ENCODE assay signal across 9 cellular contexts in genomic region chr14:61479746-61480502, GRCh38.
DNase-seq lines count a peak whose midpoint lies in the region; ATAC-seq and TF ChIP-seq lines count a peak whose summit lies in the region.
"Had no signal": no experiment of that assay in that cellular context is flagged by ENCODE, and none has a peak within 500 bp of the region (broad histone marks: within the 10 kb centered on the region; RNA-seq: fewer than 3 reads in every experiment).

No MANE protein-coding gene starts in this region.

- peak overlapping the region; percentile 70 for H4K5ac ChIP-seq in IMR-90 (ENCODE audit: low read depth, low read length)

- CTCF ChIA-PET in CD8-positive, alpha-beta memory T cell (lab: Charles Lee), result interaction anchor here (0.9 to 1.5 kb wide), 3 partner anchors 70 to 357 kb away, joined by 3 to 4 read pairs (median 3); no protein-coding TSS in a partner anchor
- CTCF ChIA-PET in IMR-90 (lab: Yijun Ruan, JAX), result no interaction called here

- dilution Hi-C loops in IMR-90 (cut with HindIII; ENCODE audit: low sequenced_read_pairs, unreplicated experiment), result no loop called here

- H3K27me3 ChIP-seq in CD8-positive, alpha-beta memory T cell (ENCODE audit: insufficient read depth, low read length, poor library complexity, severe bottlenecking), result no peaks in the 10 kb centered on the region
- H3K27me3 ChIP-seq in IMR-90 (ENCODE audit: control insufficient read depth, insufficient read depth, low read length) (no peaks in the 10 kb centered on the region), ascending aorta (no peaks in the 10 kb centered on the region), body of pancreas (no peaks in the 10 kb centered on the region), aorta (ENCODE audit: control insufficient read depth in 1 of 2, insufficient read depth in 2 of 2, low read length in 1 of 2) (no peaks in the 10 kb centered on the region)

- TF ChIP-seq CTCF in IMR-90 (conservative IDR thresholded peaks at IDR 0.05; ENCODE audit: low read depth, low read length) (no peak), ascending aorta (IDR thresholded peaks at IDR 0.05) (no peak), natural killer cell (IDR thresholded peaks at IDR 0.05) (no peak), body of pancreas (IDR thresholded peaks at IDR 0.05) (no peak)

- peak overlapping the region; percentile 49; the same call in 1 of the 2 replicates for H3K23ac ChIP-seq in IMR-90 (ENCODE audit: low read depth, low read length)

- H3K14ac ChIP-seq in IMR-90 (replicated peaks; ENCODE audit: low read depth, low read length), result peak overlapping the region; percentile 43; the same call in 1 of the 2 replicates

- intact Hi-C loops in IMR-90 (cut with micrococcal nuclease) (loop anchor here (5.0 kb wide), 1 partner anchor 47 kb away; no protein-coding TSS in a partner anchor), ascending aorta (cut with DNase I) (loop anchor here (2.0 to 5.0 kb wide), 4 partner anchors 23 to 107 kb away; no protein-coding TSS in a partner anchor), natural killer cell (cut with micrococcal nuclease) (loop anchor here (5.0 to 10.0 kb wide), 2 partner anchors 115 to 182 kb away; no protein-coding TSS in a partner anchor), body of pancreas (cut with DNase I) (loop anchor here (10.0 kb wide), 1 partner anchor 55 kb away; no protein-coding TSS in a partner anchor), aorta (cut with DNase I) (loop anchor here (5.0 to 10.0 kb wide), 6 partner anchors 32 to 217 kb away; partner anchors contain the start of gene HIF1A (in 2 of the 2))

- H2BK15ac ChIP-seq in IMR-90 (ENCODE audit: low read depth, low read length), result peak overlapping the region; percentile 98

- no peaks in the 10 kb centered on the region for H3K9me3 ChIP-seq in CD8-positive, alpha-beta memory T cell (ENCODE audit: low read length)
- no peaks in the 10 kb centered on the region for H3K9me3 ChIP-seq in IMR-90 (ENCODE audit: control insufficient read depth, insufficient read depth, low read length)
- H3K9me3 ChIP-seq in ascending aorta, result no peaks in the 10 kb centered on the region
- no peaks in the 10 kb centered on the region for H3K9me3 ChIP-seq in body of pancreas
- no peaks in the 10 kb centered on the region for H3K9me3 ChIP-seq in aorta (ENCODE audit: control insufficient read depth, low read length)

- peak overlapping the region; percentile 94 for H2AK5ac ChIP-seq in IMR-90 (ENCODE audit: low read depth, low read length)

- H3K4me3 ChIP-seq in CD8-positive, alpha-beta memory T cell (ENCODE audit: low read length), result no peak overlapping the region
- no peak overlapping the region for H3K4me3 ChIP-seq in IMR-90 (ENCODE audit: insufficient read depth, low read depth, low read length)
- no peak overlapping the region for H3K4me3 ChIP-seq in ascending aorta
- H3K4me3 ChIP-seq in body of pancreas, result no peak overlapping the region
- no peak overlapping the region for H3K4me3 ChIP-seq in aorta (ENCODE audit: low read length in 2 of 2)

- no peak for TF ChIP-seq POLR2A in IMR-90 (IDR thresholded peaks at IDR 0.05; ENCODE audit: low read depth, low read length)
- TF ChIP-seq POLR2A in body of pancreas (IDR thresholded peaks at IDR 0.05), result no peak

- no peaks in the 10 kb centered on the region for H3K9me3 Mint-ChIP-seq in CD8-positive, alpha-beta memory T cell
- H3K9me3 Mint-ChIP-seq in natural killer cell, result no peaks in the 10 kb centered on the region

- ATAC-seq in IMR-90 (ENCODE audit: low read depth) (no peak), natural killer cell (peak in 1 of 3 donors; percentile 19), body of pancreas (no peak), left lobe of liver (no peak), aorta (ENCODE audit: low FRiP score) (no peak)

- H3K9ac ChIP-seq in IMR-90 (ENCODE audit: low read depth, low read length), result no peak overlapping the region; the same call in 1 of the 2 replicates

- H2BK20ac ChIP-seq in IMR-90 (ENCODE audit: low read depth, low read length), result peak overlapping the region; percentile 84; the same call in 1 of the 2 replicates

- no peak overlapping the region for H2AFZ ChIP-seq in IMR-90 (replicated peaks; ENCODE audit: low read length, poor library complexity)

- H4K8ac ChIP-seq in IMR-90 (ENCODE audit: low read depth in 2 of 2, low read length in 2 of 2), result peak overlapping the region; percentile 56 to 89

- peaks cover 4 to 79% (median 26%) of the 10 kb centered on the region in 3 donors for H3K36me3 Mint-ChIP-seq in CD8-positive, alpha-beta memory T cell
- H3K36me3 Mint-ChIP-seq in natural killer cell, result peaks cover 6% of the 10 kb centered on the region

- H3K4me3 Mint-ChIP-seq in CD8-positive, alpha-beta memory T cell, result peak overlapping the region in 5 of 7 donors; percentile 20 to 77 (median 56)
- H3K4me3 Mint-ChIP-seq in natural killer cell, result peak overlapping the region; percentile 62

- peak overlapping the region; percentile 67 for H3K18ac ChIP-seq in IMR-90 (ENCODE audit: low read depth, low read length)

- H3K36me3 ChIP-seq in CD8-positive, alpha-beta memory T cell (ENCODE audit: insufficient read depth, low read length), result peaks cover 33% of the 10 kb centered on the region
- H3K36me3 ChIP-seq in IMR-90 (ENCODE audit: control insufficient read depth, insufficient read depth, low read length) (no peaks in the 10 kb centered on the region), ascending aorta (no peaks in the 10 kb centered on the region), body of pancreas (replicated peaks in 1 of 2; ENCODE audit: insufficient read depth in 1 of 2, low read depth in 2 of 2) (no peaks in the 10 kb centered on the region), aorta (ENCODE audit: control insufficient read depth in 1 of 2, insufficient read depth in 2 of 2, low read length in 1 of 2) (no peaks in the 10 kb centered on the region)

- BruUV-seq in IMR-90 (replicated peaks; lab: Mats Ljungman, UMichigan), result no TSS peak

- peak overlapping the region; percentile 61 for H3K4ac ChIP-seq in IMR-90 (ENCODE audit: low read depth, low read length)

- peak overlapping the region; percentile 89 to 100 (median 99) for H3K27ac Mint-ChIP-seq in CD8-positive, alpha-beta memory T cell
- no peak overlapping the region for H3K27ac Mint-ChIP-seq in natural killer cell

- H3K27ac ChIP-seq in CD8-positive, alpha-beta memory T cell (ENCODE audit: low read depth, low read length), result peak overlapping the region; percentile 1
- H3K27ac ChIP-seq in IMR-90 (ENCODE audit: insufficient read depth, low read length) (peak overlapping the region; percentile 13), ascending aorta (peak overlapping the region; percentile 82 to 86), body of pancreas (peak overlapping the region in 2 of 4 donors; percentile 16 to 80), aorta (ENCODE audit: low read depth in 1 of 2, low read length in 2 of 2) (no peak overlapping the region)

- H2BK5ac ChIP-seq in IMR-90 (ENCODE audit: low read depth, low read length, poor library complexity, severe bottlenecking), result no peak overlapping the region

- peak overlapping the region; percentile 16 for H2AK9ac ChIP-seq in IMR-90 (replicated peaks; ENCODE audit: low read depth, low read length, poor library complexity)

- no peak overlapping the region for H3K4me2 ChIP-seq in IMR-90 (ENCODE audit: low read depth, low read length)

- peaks cover 25% of the 10 kb centered on the region for H3K9me1 ChIP-seq in IMR-90 (ENCODE audit: insufficient read depth, low read length)

- no peak for DNase-seq in CD8-positive, alpha-beta memory T cell
- peak; percentile 66 for DNase-seq in IMR-90
- no peak for DNase-seq in ascending aorta (ENCODE audit: low spot score in 2 of 2)
- DNase-seq in natural killer cell, result no peak
- no peak for DNase-seq in body of pancreas
- no peak for DNase-seq in left lobe of liver (ENCODE audit: low spot score)
- DNase-seq in amniotic stem cell (lab: John Stamatoyannopoulos, UW), result no peak
- DNase-seq in aorta, result no peak
- DNase-seq: stimulated activated CD4-positive, alpha-beta T cell treated with anti-CD3 and anti-CD28 coated beads, Interleukin-2, amount 100 ng/mL, for 48 hours had no signal

- H3K56ac ChIP-seq in IMR-90 (ENCODE audit: extremely low read depth, insufficient read depth, low read length), result peak overlapping the region; percentile 7; the same call in 1 of the 2 replicates

- H4K91ac ChIP-seq in IMR-90 (ENCODE audit: insufficient read depth, low read depth, low read length), result peak overlapping the region; percentile 81; the same call in 1 of the 2 replicates

- in situ Hi-C loops in IMR-90 (cut with MboI; ENCODE audit: low sequenced_read_pairs), result no loop called here

- TF ChIP-seq RAD21 in IMR-90 (IDR thresholded peaks at IDR 0.05; ENCODE audit: low read length), result no peak

- 57% methylated on average over 1 of the region's 3 CpGs; no CpG with 5 or more reads in 1 of the 2 experiments for WGBS in IMR-90 (ENCODE audit: extremely low coverage in 2 of 2, insufficient read length in 1 of 2), 2 experiments
- 30 to 38% methylated on average over 3 of the region's 3 CpGs for WGBS in body of pancreas, 2 donors
- 95 to 98% methylated on average over 3 of the region's 3 CpGs for WGBS in aorta, 2 donors

- H2BK120ac ChIP-seq in IMR-90 (ENCODE audit: low read depth, low read length), result peak overlapping the region; percentile 85

- peaks cover 70% of the 10 kb centered on the region for H3K4me1 ChIP-seq in CD8-positive, alpha-beta memory T cell (ENCODE audit: insufficient read depth, low read length)
- H3K4me1 ChIP-seq in IMR-90 (ENCODE audit: control insufficient read depth, insufficient read depth, low read length) (peaks cover 30% of the 10 kb centered on the region), ascending aorta (peaks cover 21 to 32% of the 10 kb centered on the region in 2 donors), body of pancreas (peaks cover 72% of the 10 kb centered on the region), aorta (ENCODE audit: control insufficient read depth in 1 of 2, insufficient read depth in 2 of 2, low read length in 2 of 2) (no peaks in the 10 kb centered on the region)

- POLR2A ChIA-PET in CD8-positive, alpha-beta memory T cell (lab: Charles Lee), result interaction anchor here (1.7 kb wide), 1 partner anchor 282 kb away, joined by 4 read pairs; the partner anchor contains the start of gene SNAPC1
- POLR2A ChIA-PET in IMR-90 (lab: Charles Lee; ENCODE audit: unreplicated experiment), result no interaction called here

- peaks cover 0 to 3% of the 10 kb centered on the region in 2 donors for H3K27me3 Mint-ChIP-seq in CD8-positive, alpha-beta memory T cell
- H3K27me3 Mint-ChIP-seq in natural killer cell (ENCODE audit: low read depth in 2 of 2), result no peaks in the 10 kb centered on the region

- H3K4me1 Mint-ChIP-seq in CD8-positive, alpha-beta memory T cell, result peaks cover 77 to 92% (median 88%) of the 10 kb centered on the region in 3 donors
- peaks cover 90 to 93% of the 10 kb centered on the region in 2 donors for H3K4me1 Mint-ChIP-seq in natural killer cell

- no peaks in the 10 kb centered on the region for H4K20me1 ChIP-seq in IMR-90 (ENCODE audit: insufficient read depth, low read length)

- H3K79me1 ChIP-seq in IMR-90 (ENCODE audit: low read depth in 1 of 2, low read length in 2 of 2), result peaks cover 0 to 26% of the 10 kb centered on the region in 2 experiments; a peak in 3 of 4 replicates

TF ChIP-seq in IMR-90, 13 proteins besides CTCF, POLR2A, EP300 and RAD21 (continues in another document):
- TF ChIP-seq NFE2L2 (IDR thresholded peaks at IDR 0.05; ENCODE audit: low read depth, low read length), result no peak
- TF ChIP-seq MAFK (IDR thresholded peaks at IDR 0.05; ENCODE audit: low read depth, low read length), result peak; percentile 6; the same call in 1 of the 2 replicates
- TF ChIP-seq RFX5 (IDR thresholded peaks at IDR 0.05; ENCODE audit: low read depth, low read length), result no peak

Comparison
In these comparisons a context has a peak if more than half of its experiments do, and no peak if none do; other contexts are left out.
1. H3K27ac ChIP-seq: peak in CD8-positive, alpha-beta memory T cell (single experiment), IMR-90 (single experiment) and ascending aorta (2 of 2); none in aorta (0 of 2).
2. H3K27ac Mint-ChIP-seq: peak in CD8-positive, alpha-beta memory T cell (8 of 8); none in natural killer cell (0 of 2).